In genomic region chr10:113446739-113447138, GRCh38 we compare ENCODE assay signal across 16 cellular contexts.
DNase-seq lines count a peak whose midpoint lies in the region; ATAC-seq and TF ChIP-seq lines count a peak whose summit lies in the region.
"Had no signal": no experiment of that assay in that cellular context is flagged by ENCODE, and none has a peak within 500 bp of the region (broad histone marks: within the 10 kb centered on the region; RNA-seq: fewer than 3 reads in every experiment).

No MANE protein-coding gene starts in this region.

- no peaks in the 10 kb centered on the region for H3K9me3 ChIP-seq in mucosa of descending colon
- H3K9me3 ChIP-seq: A549 had no signal

- DNase-seq in activated naive CD4-positive, alpha-beta T cell treated with anti-CD3 and anti-CD28 coated beads, Interleukin-2, amount 50 U/mL, for 16 hours = no peak
- DNase-seq in left lobe of liver (ENCODE audit: low spot score) (no peak), mucosa of descending colon (no peak), DMS 273 (lab: John Stamatoyannopoulos, UW; ENCODE audit: unreplicated experiment) (no peak), GDM1 (lab: John Stamatoyannopoulos, UW) (no peak)
- DNase-seq: AML-193; CD4-positive, alpha-beta memory T cell; DMS79 treated with DMSO at 0.1 percent for 48 hours; GM23248; HCEC 1CT had no signal

- H3K4me1 Mint-ChIP-seq in activated naive CD4-positive, alpha-beta T cell treated with anti-CD3 and anti-CD28 coated beads, Interleukin-2, amount 50 U/mL, for 24 hours = no peaks in the 10 kb centered on the region
- H3K4me1 Mint-ChIP-seq: CD4-positive, alpha-beta memory T cell had no signal

- H3K27ac Mint-ChIP-seq in activated naive CD4-positive, alpha-beta T cell treated with anti-CD3 and anti-CD28 coated beads, Interleukin-2, amount 50 U/mL, for 24 hours = peak overlapping the region; percentile 3
- H3K27ac Mint-ChIP-seq: CD14-positive monocyte; CD4-positive, alpha-beta memory T cell had no signal

- TF ChIP-seq CTCF in mucosa of descending colon (IDR thresholded peaks at IDR 0.05) = no peak

- no peaks in the 10 kb centered on the region for H3K36me3 ChIP-seq in mucosa of descending colon (ENCODE audit: low read depth)

- H3K4me3 Mint-ChIP-seq in activated naive CD4-positive, alpha-beta T cell treated with anti-CD3 and anti-CD28 coated beads, Interleukin-2, amount 50 U/mL, for 24 hours = no peak overlapping the region
- H3K4me3 Mint-ChIP-seq: CD14-positive monocyte; CD4-positive, alpha-beta memory T cell had no signal

- no peaks in the 10 kb centered on the region for H3K36me3 Mint-ChIP-seq in activated naive CD4-positive, alpha-beta T cell treated with anti-CD3 and anti-CD28 coated beads, Interleukin-2, amount 50 U/mL, for 24 hours
- H3K36me3 Mint-ChIP-seq: CD14-positive monocyte; CD4-positive, alpha-beta memory T cell had no signal

- H3K4me1 ChIP-seq in mucosa of descending colon (ENCODE audit: low read depth) = no peaks in the 10 kb centered on the region
- H3K4me1 ChIP-seq: A549 had no signal

- no peaks in the 10 kb centered on the region for H3K9me3 Mint-ChIP-seq in activated naive CD4-positive, alpha-beta T cell treated with anti-CD3 and anti-CD28 coated beads, Interleukin-2, amount 50 U/mL, for 24 hours
- H3K9me3 Mint-ChIP-seq: CD14-positive monocyte; CD4-positive, alpha-beta memory T cell had no signal

- intact Hi-C loops in mucosa of descending colon (cut with DNase I, micrococcal nuclease) = no loop called here

- ATAC-seq in left lobe of liver (peak; percentile 90), mucosa of descending colon (peak; percentile 52), GM18868 (IDR thresholded peaks at IDR 0.05; ENCODE audit: unreplicated experiment) (no peak), HG03097 (IDR thresholded peaks at IDR 0.05; ENCODE audit: low FRiP score, unreplicated experiment) (no peak)
- ATAC-seq: A549, GM12878 had no signal

- H3K27me3 Mint-ChIP-seq in activated naive CD4-positive, alpha-beta T cell treated with anti-CD3 and anti-CD28 coated beads, Interleukin-2, amount 50 U/mL, for 24 hours = no peaks in the 10 kb centered on the region

- H3K4me3 ChIP-seq in mucosa of descending colon = no peak overlapping the region
- H3K4me3 ChIP-seq: A549, GM12878, GM23248 had no signal

Comparison
In these comparisons a context has a peak if more than half of its experiments do, and no peak if none do; other contexts are left out.
1. ATAC-seq: peak in left lobe of liver (single experiment) and mucosa of descending colon (single experiment); none in GM18868 (single experiment) and HG03097 (single experiment).